Comparison of ENCODE assay signal across 24 cellular contexts in the genomic region with DNA sequence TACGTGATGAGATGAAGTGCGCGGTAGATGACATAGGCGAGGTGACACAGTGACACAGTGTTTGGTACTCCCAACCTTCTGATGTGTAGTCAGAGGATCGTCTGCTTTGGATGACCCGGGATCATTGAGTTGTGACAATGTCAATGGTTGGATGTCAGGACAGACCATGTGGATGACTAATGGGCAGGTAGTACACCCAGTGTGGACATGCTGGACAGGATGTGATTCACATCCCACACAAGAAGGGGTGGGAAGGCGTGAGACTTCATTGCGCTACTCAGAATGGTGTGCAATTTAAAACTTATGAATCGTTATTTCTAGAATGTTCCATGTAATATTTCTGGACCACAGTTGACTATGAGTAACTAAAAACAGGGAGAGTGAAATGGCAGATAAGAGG. TPM values are rescaled to one million over a fixed set of nuclear protein-coding genes. Genes with fewer than 3 reads are reported as not detected.
DNase-seq lines count a peak whose midpoint lies in the region; ATAC-seq and TF ChIP-seq lines count a peak whose summit lies in the region.
"Had no signal": no experiment of that assay in that cellular context is flagged by ENCODE, and none has a peak within 500 bp of the region (broad histone marks: within the 10 kb centered on the region; RNA-seq: fewer than 3 reads in every experiment).

No MANE protein-coding gene starts in this region.

- POLR2A ChIA-PET in MCF 10A (lab: Yijun Ruan, JAX): interaction anchor here (1.3 to 2.1 kb wide), 2 partner anchors 24 to 30 kb away, joined by 5 to 12 read pairs; partner anchors contain the start of gene MAP3K9

- H3K27ac ChIP-seq in breast epithelium: no peak overlapping the region
- H3K27ac ChIP-seq in foreskin keratinocyte: no peak overlapping the region
- H3K27ac ChIP-seq: 22Rv1, adrenal gland, heart right ventricle, PC-9, SJCRH30, testis had no signal

- H3K9me3 Mint-ChIP-seq in MCF 10A (ENCODE audit: unreplicated experiment): no peaks in the 10 kb centered on the region
- H3K9me3 Mint-ChIP-seq: brain, CD14-positive monocyte had no signal

- TF ChIP-seq CTCF in MCF 10A (IDR thresholded peaks at IDR 0.05; ENCODE audit: unreplicated experiment) (no peak), breast epithelium (IDR thresholded peaks at IDR 0.05) (no peak), foreskin keratinocyte (conservative IDR thresholded peaks at IDR 0.05) (no peak)

- no peak overlapping the region for H3K4me3 ChIP-seq in breast epithelium
- H3K4me3 ChIP-seq: adrenal gland, GM12878, heart right ventricle, PC-9, SJCRH30, testis had no signal

- H3K36me3 Mint-ChIP-seq in MCF 10A (ENCODE audit: insufficient read depth, unreplicated experiment) (peaks cover 11% of the 10 kb centered on the region), T-helper 17 cell (ENCODE audit: low read depth) (peaks cover 4% of the 10 kb centered on the region)
- H3K36me3 Mint-ChIP-seq: CD14-positive monocyte had no signal

- H3K27me3 Mint-ChIP-seq in MCF 10A (ENCODE audit: insufficient read depth, unreplicated experiment) (no peaks in the 10 kb centered on the region), T-helper 17 cell (peaks cover 2% of the 10 kb centered on the region)
- H3K27me3 Mint-ChIP-seq: brain had no signal

- ATAC-seq in T-helper 17 cell (no peak), foreskin keratinocyte (no peak), HG03159 (IDR thresholded peaks at IDR 0.05; ENCODE audit: unreplicated experiment) (no peak)
- ATAC-seq: GM12878; heart right ventricle; left colon; stimulated activated naive CD8-positive, alpha-beta T cell treated with anti-CD3 and anti-CD28 coated beads, Interleukin-15, Interleukin-2, amounts not matched to agents 100 U/mL and 50 U/mL, for 24 hours had no signal

- peak overlapping the region; percentile 84 for H3K27ac Mint-ChIP-seq in MCF 10A (ENCODE audit: low read depth, unreplicated experiment)
- H3K27ac Mint-ChIP-seq in T-helper 17 cell: peak overlapping the region; percentile 59
- H3K27ac Mint-ChIP-seq: brain had no signal

- CTCF ChIA-PET in MCF 10A (lab: Yijun Ruan, JAX): no interaction called here

- H3K4me1 Mint-ChIP-seq in MCF 10A (ENCODE audit: insufficient read depth, unreplicated experiment) (peaks cover 47% of the 10 kb centered on the region), T-helper 17 cell (peaks cover 17% of the 10 kb centered on the region)

- H3K27me3 ChIP-seq in breast epithelium (no peaks in the 10 kb centered on the region), foreskin keratinocyte (no peaks in the 10 kb centered on the region)
- H3K27me3 ChIP-seq: adrenal gland, SJCRH30, testis had no signal

- DNase-seq in MCF 10A (ENCODE audit: unreplicated experiment): peak; percentile 79
- no peak for DNase-seq in breast epithelium (ENCODE audit: low spot score in 2 of 2)
- no peak for DNase-seq in T-helper 17 cell
- DNase-seq in foreskin keratinocyte: peak; percentile 62 to 82
- DNase-seq in HUDEP-2 (lab: John Stamatoyannopoulos, UW; ENCODE audit: unreplicated experiment in 76 of 76): no peak
- no peak for DNase-seq in GF-D8 (lab: John Stamatoyannopoulos, UW)
- no peak for DNase-seq in NCI-H1105 (lab: John Stamatoyannopoulos, UW)
- DNase-seq: activated CD4-positive, alpha-beta T cell treated with anti-CD3 and anti-CD28 coated beads, Interleukin-2, amount 50 U/mL, for 4 hours; activated CD4-positive, CD25-positive, alpha-beta regulatory T cell; activated naive CD4-positive, alpha-beta T cell treated with Interleukin-2 at 50 U/mL for 16 hours; adrenal gland; heart right ventricle; left colon; NCI-H1436 treated with DMSO at 0.1 percent for 48 hours; NCI-H446; PC-9; SJCRH30; stimulated activated naive CD8-positive, alpha-beta T cell treated with anti-CD3 and anti-CD28 coated beads, Interleukin-15, Interleukin-2, amounts not matched to agents 100 U/mL and 50 U/mL, for 24 hours; testis had no signal

- no TSS peak for BruUV-seq in MCF 10A (replicated peaks; lab: Mats Ljungman, UMichigan)

- no peaks in the 10 kb centered on the region for H3K36me3 ChIP-seq in breast epithelium
- H3K36me3 ChIP-seq: adrenal gland, heart right ventricle, SJCRH30 had no signal

- intact Hi-C loops in MCF 10A (cut with micrococcal nuclease) (no loop called here), breast epithelium (cut with DNase I; ENCODE audit: low total_unique reads) (no loop called here)

- no peaks in the 10 kb centered on the region for H3K9me3 ChIP-seq in breast epithelium
- H3K9me3 ChIP-seq in T-helper 17 cell (ENCODE audit: control insufficient read depth, low read length, poor library complexity, severe bottlenecking): no peaks in the 10 kb centered on the region
- H3K9me3 ChIP-seq: adrenal gland, heart right ventricle, SJCRH30, testis had no signal

- H3K4me3 Mint-ChIP-seq in MCF 10A (ENCODE audit: unreplicated experiment) (no peak overlapping the region), T-helper 17 cell (no peak overlapping the region)
- H3K4me3 Mint-ChIP-seq: brain, CD14-positive monocyte had no signal

- no peak for TF ChIP-seq POLR2A in breast epithelium (IDR thresholded peaks at IDR 0.05)

- H3K4me1 ChIP-seq in breast epithelium (no peaks in the 10 kb centered on the region), foreskin keratinocyte (peaks cover 54% of the 10 kb centered on the region)

RNA-seq across cellular contexts. Expression of gene MAP3K9, which starts 23.8 kb away (rescaled TPM):
- total RNA-seq in MCF 10A (2022): 17.2 and 18.6 TPM in 2 replicates
- total RNA-seq in breast epithelium: 1 to 10 TPM in 2 of 3 donors, under 1 TPM in 1; 0.16 to 6.3 (median 3.3) TPM
- total RNA-seq in T-helper 17 cell: 1 to 10 TPM; 7.7 to 9.1 TPM
- 6.5 and 6.7 TPM in 2 replicates for total RNA-seq in foreskin keratinocyte
- 0.99 and 1.4 TPM in 2 replicates for polyA plus RNA-seq in foreskin keratinocyte
- polyA plus RNA-seq: CD14-positive monocyte had no signal

Comparison
In these comparisons a context has a peak if more than half of its experiments do, and no peak if none do; other contexts are left out.
1. DNase-seq: peak in MCF 10A (single experiment) and foreskin keratinocyte (2 of 2); none in breast epithelium (0 of 2), T-helper 17 cell (0 of 3), HUDEP-2 (0 of 76), GF-D8 (single experiment) and NCI-H1105 (single experiment).